In genomic region chr10:17435898-17436297, GRCh38 we compare ENCODE assay signal across 37 cellular contexts. TPM values are rescaled to one million over a fixed set of nuclear protein-coding genes. Genes with fewer than 3 reads are reported as not detected.
"Had no signal": no experiment of that assay in that cellular context is flagged by ENCODE, and none has a peak within 500 bp of the region (broad histone marks: within the 10 kb centered on the region; RNA-seq: fewer than 3 reads in every experiment).

No MANE protein-coding gene starts in this region.

- H3K27ac ChIP-seq: adrenal gland, body of pancreas, brain microvascular endothelial cell, VCaP had no signal

- H3K27ac Mint-ChIP-seq: activated B cell treated with CpG ODN at 0.5 μM for 24 hours; activated CD4-positive, alpha-beta memory T cell treated with anti-CD3 and anti-CD28 coated beads for 36 hours; activated CD4-positive, alpha-beta T cell treated with anti-CD3 and anti-CD28 coated beads, Interleukin-2, amount 10 ng/mL, durations not matched to agents 24 days and 14 days; activated CD8-positive, alpha-beta T cell treated with anti-CD3 and anti-CD28 coated beads for 36 hours; activated naive CD4-positive, alpha-beta T cell treated with anti-CD3 and anti-CD28 coated beads for 36 hours; activated naive CD4-positive, alpha-beta T cell treated with anti-CD3 and anti-CD28 coated beads, Interleukin-2, amount 50 U/mL, for 72 hours; activated naive CD8-positive, alpha-beta T cell treated with anti-CD3 and anti-CD28 coated beads for 36 hours; activated T-cell treated with anti-CD3 and anti-CD28 coated beads, Interleukin-2, amount 50 U/mL, for 72 hours; activated T-helper 1 cell treated with anti-CD3 and anti-CD28 coated beads, Interleukin-12 subunit alpha, Interleukin-12 subunit beta, Interleukin-2, Interleukin-4 antibody, amounts not matched to agents 30 ng/mL and 10 ng/mL and 1 ng/mL, durations not matched to agents 14 hours and 24 hours and 36 hours; activated T-helper 17 cell treated with anti-CD3 and anti-CD28 coated beads, Interleukin-2, amount 50 U/mL, for 72 hours; T-helper 1 cell treated with Interleukin-12 subunit alpha and Interleukin-12 subunit beta and Interleukin-4 antibody, amounts not matched to agents 30 μg/mL and 1 μg/mL, for 36 hours; T-helper 2 cell treated with Interferon-gamma antibody and Interleukin-4, amounts not matched to agents 5 μg/mL and 100 μg/mL, for 36 hours had no signal

- H3K4me1 Mint-ChIP-seq: activated T-helper 17 cell treated with anti-CD3 and anti-CD28 coated beads, Interleukin-2, amount 50 U/mL, for 72 hours had no signal

- H3K4me1 ChIP-seq: adrenal gland, breast epithelium had no signal

- H3K9me3 ChIP-seq: adrenal gland, body of pancreas, breast epithelium had no signal

- H3K27me3 Mint-ChIP-seq: activated CD4-positive, alpha-beta memory T cell treated with anti-CD3 and anti-CD28 coated beads for 36 hours had no signal

- DNase-seq: activated B cell treated with CpG ODN at 0.5 μM for 24 hours; activated CD4-positive, alpha-beta memory T cell treated with anti-CD3 and anti-CD28 coated beads for 36 hours; activated CD4-positive, alpha-beta T cell treated with anti-CD3 and anti-CD28 coated beads for 4 hours; activated CD4-positive, alpha-beta T cell treated with anti-CD3 and anti-CD28 coated beads, Interleukin-2, amount 10 ng/mL, durations not matched to agents 24 days and 14 days; activated CD4-positive, alpha-beta T cell treated with anti-CD3 and anti-CD28 coated beads, Interleukin-2, amount 50 U/mL, for 1 hour; activated CD4-positive, alpha-beta T cell treated with anti-CD3 and anti-CD28 coated beads, Interleukin-2, amount 50 U/mL, for 4 hours; activated CD4-positive, CD25-positive, alpha-beta regulatory T cell treated with anti-CD3 and anti-CD28 coated beads, Interleukin-2, amount 50 U/mL, for 72 hours; activated CD8-positive, alpha-beta memory T cell treated with anti-CD3 and anti-CD28 coated beads, Interleukin-2, amount 50 U/mL, for 4 hours; activated CD8-positive, alpha-beta T cell treated with anti-CD3 and anti-CD28 coated beads for 36 hours; activated effector memory CD4-positive, alpha-beta T cell treated with anti-CD3 and anti-CD28 coated beads, Interleukin-2, amount 50 U/mL, for 16 hours; activated gamma-delta T cell treated with Interleukin-2 at 50 U/mL for 16 hours; activated naive CD4-positive, alpha-beta T cell; activated naive CD4-positive, alpha-beta T cell treated with anti-CD3 and anti-CD28 coated beads for 36 hours; activated naive CD4-positive, alpha-beta T cell treated with anti-CD3 and anti-CD28 coated beads, Interleukin-2, amount 50 U/mL, for 16 hours; activated naive CD8-positive, alpha-beta T cell treated with anti-CD3 and anti-CD28 coated beads for 36 hours; activated T-cell treated with anti-CD3 and anti-CD28 coated beads for 4 hours; activated T-cell treated with anti-CD3 and anti-CD28 coated beads, Interleukin-2, amount 50 U/mL, for 1 hour; activated T-cell treated with anti-CD3 and anti-CD28 coated beads, Interleukin-2, amount 50 U/mL, for 4 hours; activated T-cell treated with anti-CD3 and anti-CD28 coated beads, Interleukin-2, amount 50 U/mL, for 72 hours; adrenal gland; amniotic stem cell; aorta; body of pancreas; brain microvascular endothelial cell; central memory CD4-positive, alpha-beta T cell; T-helper 1 cell; T-helper 2 cell; T-helper 9 cell had no signal

- H3K4me3 ChIP-seq: adrenal gland, body of pancreas, breast epithelium had no signal

- H3K27me3 ChIP-seq: body of pancreas, brain microvascular endothelial cell, breast epithelium had no signal

- H3K4me3 Mint-ChIP-seq: activated B cell treated with CpG ODN at 0.5 μM for 24 hours; activated CD4-positive, alpha-beta memory T cell treated with anti-CD3 and anti-CD28 coated beads for 36 hours; activated CD4-positive, alpha-beta T cell treated with anti-CD3 and anti-CD28 coated beads, Interleukin-2, amount 10 ng/mL, durations not matched to agents 24 days and 14 days; activated CD8-positive, alpha-beta T cell treated with anti-CD3 and anti-CD28 coated beads for 36 hours; activated naive CD4-positive, alpha-beta T cell treated with anti-CD3 and anti-CD28 coated beads for 36 hours; activated naive CD8-positive, alpha-beta T cell treated with anti-CD3 and anti-CD28 coated beads for 36 hours; activated T-cell treated with anti-CD3 and anti-CD28 coated beads, Interleukin-2, amount 50 U/mL, for 4 hours; activated T-cell treated with anti-CD3 and anti-CD28 coated beads, Interleukin-2, amount 50 U/mL, for 72 hours; activated T-helper 1 cell treated with anti-CD3 and anti-CD28 coated beads, Interleukin-12 subunit alpha, Interleukin-12 subunit beta, Interleukin-2, Interleukin-4 antibody, amounts not matched to agents 30 ng/mL and 10 ng/mL and 1 ng/mL, durations not matched to agents 14 hours and 24 hours and 36 hours; activated T-helper 17 cell treated with anti-CD3 and anti-CD28 coated beads, Interleukin-2, amount 50 U/mL, for 72 hours; T-helper 1 cell treated with Interleukin-12 subunit alpha and Interleukin-12 subunit beta and Interleukin-4 antibody, amounts not matched to agents 30 μg/mL and 1 μg/mL, for 36 hours; T-helper 2 cell treated with Interferon-gamma antibody and Interleukin-4, amounts not matched to agents 5 μg/mL and 100 μg/mL, for 36 hours had no signal

- H3K36me3 ChIP-seq: adrenal gland, brain microvascular endothelial cell, breast epithelium had no signal

- ATAC-seq: activated CD8-positive, alpha-beta T cell treated with anti-CD3 and anti-CD28 coated beads for 36 hours; activated naive CD4-positive, alpha-beta T cell treated with anti-CD3 and anti-CD28 coated beads, Interleukin-2, amount 50 U/mL, for 72 hours; activated T-cell treated with anti-CD3 and anti-CD28 coated beads, Interleukin-2, amount 50 U/mL, for 4 hours; activated T-cell treated with anti-CD3 and anti-CD28 coated beads, Interleukin-2, amount 50 U/mL, for 72 hours; activated T-helper 17 cell treated with anti-CD3 and anti-CD28 coated beads, Interleukin-2, amount 50 U/mL, for 72 hours; body of pancreas had no signal

- H3K9me3 Mint-ChIP-seq: activated CD4-positive, alpha-beta memory T cell treated with anti-CD3 and anti-CD28 coated beads for 36 hours; activated CD8-positive, alpha-beta T cell treated with anti-CD3 and anti-CD28 coated beads for 36 hours; activated T-helper 17 cell treated with anti-CD3 and anti-CD28 coated beads, Interleukin-2, amount 50 U/mL, for 72 hours had no signal

- H3K36me3 Mint-ChIP-seq: activated CD4-positive, alpha-beta memory T cell treated with anti-CD3 and anti-CD28 coated beads for 36 hours; activated naive CD4-positive, alpha-beta T cell treated with anti-CD3 and anti-CD28 coated beads, Interleukin-2, amount 50 U/mL, for 72 hours had no signal

RNA-seq across cellular contexts. Expression of gene ST8SIA6, which starts 18.5 kb away (rescaled TPM):
- total RNA-seq: activated CD4-positive, alpha-beta T cell treated with anti-CD3 and anti-CD28 coated beads, Interleukin-2, amount 10 ng/mL, durations not matched to agents 24 days and 14 days; activated CD8-positive, alpha-beta memory T cell treated with anti-CD3 and anti-CD28 coated beads for 36 hours; activated CD8-positive, alpha-beta T cell treated with anti-CD3 and anti-CD28 coated beads for 36 hours; activated naive CD4-positive, alpha-beta T cell treated with anti-CD3 and anti-CD28 coated beads for 36 hours; activated naive CD8-positive, alpha-beta T cell treated with anti-CD3 and anti-CD28 coated beads for 36 hours; activated T-helper 1 cell treated with anti-CD3 and anti-CD28 coated beads, Interleukin-12 subunit alpha, Interleukin-12 subunit beta, Interleukin-2, Interleukin-4 antibody, amounts not matched to agents 30 ng/mL and 10 ng/mL and 1 ng/mL, durations not matched to agents 14 hours and 24 hours and 36 hours; astrocyte; body of pancreas had no signal
